Comparison of ENCODE assay signal across 20 cellular contexts in the genomic region with DNA sequence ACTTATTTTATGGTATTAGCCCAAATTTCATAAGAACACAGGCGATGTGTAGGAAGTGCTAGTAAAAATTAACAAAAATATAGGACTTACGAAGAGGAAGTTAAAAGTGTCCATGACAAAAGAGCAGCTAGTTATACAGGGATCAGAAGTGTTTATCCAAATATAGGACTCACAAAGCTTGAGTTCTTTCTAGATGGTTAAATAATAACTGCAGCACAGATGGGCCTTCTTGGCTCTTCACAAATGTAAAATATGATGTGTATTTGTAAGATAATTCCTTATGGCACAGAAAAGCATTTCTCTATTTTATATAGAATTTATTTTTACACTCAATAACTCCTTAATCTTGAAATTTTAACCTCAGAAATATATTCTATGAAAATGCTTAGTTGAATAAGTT.
"Had no signal": no experiment of that assay in that cellular context is flagged by ENCODE, and none has a peak within 500 bp of the region (broad histone marks: within the 10 kb centered on the region; RNA-seq: fewer than 3 reads in every experiment).

No MANE protein-coding gene starts in this region.

- DNase-seq: MV-4-11, NCI-H1048, NCI-H1105, NCI-H1417, NCI-H1436 treated with DMSO at 0.1 percent for 48 hours, NCI-H187, NCI-H2029 treated with DMSO at 0.1 percent for 48 hours, NCI-H2107, NCI-H2227 treated with DMSO at 0.1 percent for 48 hours, NCI-H510A, NCI-H524 treated with DMSO at 0.1 percent for 48 hours, NCI-H69, NCI-H774, PC-3, SHP77, SJCRH30, T-helper 1 cell had no signal

- ATAC-seq: K562, Panc1, PC-3, SK-N-SH treated with all-trans-retinoic acid at 6 μM for 48 hours had no signal
